Comparison of ENCODE assay signal across 8 cellular contexts in the genomic region with DNA sequence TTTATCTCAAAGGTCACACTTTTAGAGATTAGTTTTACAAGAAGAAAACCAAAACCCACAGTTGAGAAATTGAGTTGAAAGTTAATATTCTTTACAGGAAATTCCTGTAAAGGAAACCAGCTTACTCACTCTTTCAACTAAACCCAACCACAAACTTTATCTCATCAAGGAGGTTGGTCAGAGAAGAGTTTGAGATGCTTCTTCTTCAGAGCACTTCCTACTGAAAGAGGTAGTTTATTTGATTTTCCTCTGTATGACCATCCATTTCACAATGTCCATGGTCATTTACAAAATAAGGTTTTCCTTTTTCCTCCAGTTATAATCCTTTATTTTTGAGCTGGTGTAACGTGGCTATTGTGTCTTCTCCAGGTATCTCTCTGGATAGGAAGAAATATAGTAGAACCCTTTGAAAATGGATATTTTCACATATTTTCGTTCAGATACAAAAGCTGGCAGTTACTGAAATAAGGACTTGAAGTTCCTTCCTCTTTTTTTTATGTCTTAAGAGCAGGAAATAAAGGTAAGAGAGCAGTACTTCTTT. TPM values are rescaled to one million over a fixed set of nuclear protein-coding genes. Genes with fewer than 3 reads are reported as not detected.
DNase-seq lines count a peak whose midpoint lies in the region; ATAC-seq, FAIRE-seq and TF ChIP-seq lines count a peak whose summit lies in the region.

No MANE protein-coding gene starts in this region.

- WGBS in pancreas, 2 donors, result 39 to 43% methylated on average over 2 of the region's 2 CpGs

- CTCF ChIA-PET in HEK293T (lab: Yijun Ruan, JAX), result no interaction called here

- no peaks in the 10 kb centered on the region for H3K27me3 ChIP-seq in bronchial epithelial cell (ENCODE audit: control insufficient read depth, insufficient read depth, low read length)
- no peaks in the 10 kb centered on the region for H3K27me3 ChIP-seq in pancreas

- H3K4me1 ChIP-seq in pancreas, result no peaks in the 10 kb centered on the region

- FAIRE-seq in bronchial epithelial cell (lab: Jason Lieb, UNC) (no peak), pancreas (lab: Jason Lieb, UNC) (no peak)

- H3K9me3 ChIP-seq in pancreas, result no peaks in the 10 kb centered on the region

- peak; percentile 98 for DNase-seq in GF-D8 (lab: John Stamatoyannopoulos, UW)
- peak; percentile 14 for DNase-seq in HS-5 (ENCODE audit: low read depth)
- DNase-seq in bronchial epithelial cell (ENCODE audit: low read depth), result peak; percentile 14
- no peak for DNase-seq in pancreas
- no peak for DNase-seq in activated gamma-delta T cell treated with Interleukin-2 at 50 U/mL for 16 hours
- no peak for DNase-seq in HEK293T (ENCODE audit: extremely low spot score)
- DNase-seq in cerebellar nuclear complex (lab: John Stamatoyannopoulos, UW), result no peak

- H3K36me3 ChIP-seq in bronchial epithelial cell (ENCODE audit: control insufficient read depth, insufficient read depth, low read length) (no peaks in the 10 kb centered on the region), pancreas (no peaks in the 10 kb centered on the region)

- H3K4me3 ChIP-seq in bronchial epithelial cell (ENCODE audit: low read depth, low read length) (no peak overlapping the region), pancreas (no peak overlapping the region)

- POLR2A ChIA-PET in HEK293T (lab: Yijun Ruan, JAX), result no interaction called here

- ATAC-seq in GM21515 (IDR thresholded peaks at IDR 0.05; ENCODE audit: unreplicated experiment) (peak; percentile 76), pancreas (no peak)

- TF ChIP-seq CTCF in bronchial epithelial cell (IDR thresholded peaks at IDR 0.05; ENCODE audit: insufficient read depth, low read length, severe bottlenecking) (no peak), pancreas (IDR thresholded peaks at IDR 0.05) (no peak)

- intact Hi-C loops in pancreas (cut with DNase I), result no loop called here

- H3K27ac ChIP-seq in pancreas, result no peak overlapping the region

TF ChIP-seq in HEK293T, 16 proteins besides CTCF, POLR2A, EP300 and RAD21:
- TF ChIP-seq FOXK2 (IDR thresholded peaks at IDR 0.05), result no peak
- TF ChIP-seq, protein P1, sequence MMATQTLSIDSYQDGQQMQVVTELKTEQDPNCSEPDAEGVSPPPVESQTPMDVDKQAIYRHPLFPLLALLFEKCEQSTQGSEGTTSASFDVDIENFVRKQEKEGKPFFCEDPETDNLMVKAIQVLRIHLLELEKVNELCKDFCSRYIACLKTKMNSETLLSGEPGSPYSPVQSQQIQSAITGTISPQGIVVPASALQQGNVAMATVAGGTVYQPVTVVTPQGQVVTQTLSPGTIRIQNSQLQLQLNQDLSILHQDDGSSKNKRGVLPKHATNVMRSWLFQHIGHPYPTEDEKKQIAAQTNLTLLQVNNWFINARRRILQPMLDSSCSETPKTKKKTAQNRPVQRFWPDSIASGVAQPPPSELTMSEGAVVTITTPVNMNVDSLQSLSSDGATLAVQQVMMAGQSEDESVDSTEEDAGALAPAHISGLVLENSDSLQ (IDR thresholded peaks at IDR 0.05), result no peak
- no peak for TF ChIP-seq L3MBTL2 (conservative IDR thresholded peaks at IDR 0.05)
- TF ChIP-seq SP1 (IDR thresholded peaks at IDR 0.05), result no peak
- no peak for TF ChIP-seq LEF1 (IDR thresholded peaks at IDR 0.05; ENCODE audit: borderline replicate concordance)
- TF ChIP-seq CTBP1 (IDR thresholded peaks at IDR 0.05; ENCODE audit: borderline replicate concordance), result no peak
- no peak for TF ChIP-seq ZNF384 (IDR thresholded peaks at IDR 0.05)
TF ChIP-seq in HEK293T: peak in this region for 0.

RNA-seq across cellular contexts. Expression of a gene that starts 4.5 kb away (rescaled TPM):
- total RNA-seq in bronchial epithelial cell (not detected in 2 replicates), pancreas (under 1 TPM; 0.14 to 0.61 (median 0.24) TPM)
- under 1 TPM; 0.11 to 0.52 TPM for polyA plus RNA-seq in pancreas

RNA-seq across cellular contexts. Expression of a gene that starts 54.5 kb away (rescaled TPM):
- total RNA-seq in bronchial epithelial cell (under 0.01 and 0.13 TPM in 2 replicates), pancreas (under 1 TPM in 3 of 6 donors, not detected in 3; 0.03 to 0.41 (median 0.09) TPM)
- polyA plus RNA-seq in pancreas, result not detected

Comparison
In these comparisons a context has a peak if more than half of its experiments do, and no peak if none do; other contexts are left out.
1. DNase-seq: peak in GF-D8 (single experiment), HS-5 (single experiment) and bronchial epithelial cell (single experiment); none in pancreas (0 of 6), activated gamma-delta T cell treated with Interleukin-2 at 50 U/mL for 16 hours (single experiment), HEK293T (single experiment) and cerebellar nuclear complex (0 of 2).